7 cellular contexts compared by ENCODE assay signal in the genomic region with DNA sequence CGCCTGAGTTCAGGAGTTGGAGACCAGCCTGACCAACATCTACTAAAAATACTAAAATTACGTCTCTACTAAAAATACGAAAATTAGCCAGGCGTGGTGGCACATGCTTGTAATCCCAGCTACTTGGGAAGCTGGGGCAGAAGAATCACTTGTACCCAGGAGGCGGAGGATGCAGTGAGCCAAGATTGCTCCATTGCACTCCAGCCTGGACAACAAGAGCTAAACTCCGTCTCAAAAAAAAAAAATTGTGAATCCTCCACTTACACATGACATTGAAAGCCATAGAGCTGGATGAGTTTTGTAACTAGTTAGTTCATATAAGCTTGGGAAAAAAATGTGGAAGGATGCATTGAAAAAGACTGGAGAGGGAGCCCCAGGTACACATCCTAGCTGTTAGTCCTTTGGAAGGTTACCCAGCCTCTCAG. TPM values are rescaled to one million over a fixed set of nuclear protein-coding genes. Genes with fewer than 3 reads are reported as not detected.
DNase-seq lines count a peak whose midpoint lies in the region; ATAC-seq and TF ChIP-seq lines count a peak whose summit lies in the region.

No MANE protein-coding gene starts in this region.

- peaks cover 17% of the 10 kb centered on the region for H3K4me1 Mint-ChIP-seq in activated T-helper 17 cell treated with anti-CD3 and anti-CD28 coated beads, Interleukin-2, amount 50 U/mL, for 72 hours
- peaks cover 25% of the 10 kb centered on the region for H3K4me1 Mint-ChIP-seq in stimulated activated memory B cell treated with anti-CD40 and anti-IgM and Interleukin-4, amounts not matched to agents 10 μg/mL and 1 μg/mL and 100 μg/mL, for 72 hours

- H3K4me3 ChIP-seq in iPS-18a (ENCODE audit: low read length): peak overlapping the region; percentile 88

- no peaks in the 10 kb centered on the region for H3K27me3 ChIP-seq in iPS-18a (ENCODE audit: control insufficient read depth, insufficient read depth, low read length)

- H3K27ac ChIP-seq in iPS-18a (ENCODE audit: low read length): peak overlapping the region; percentile 76

- CTCF ChIA-PET in HEK293T (lab: Yijun Ruan, JAX): interaction anchor here (0.6 to 1.1 kb wide), 5 partner anchors 11 to 141 kb away, joined by 3 to 4 read pairs (median 3); no protein-coding TSS in a partner anchor

- POLR2A ChIA-PET in HEK293T (lab: Yijun Ruan, JAX): interaction anchor here (0.7 to 2.2 kb wide), 15 partner anchors 10 to 369 kb away, joined by 3 to 40 read pairs (median 6); partner anchors contain the start of genes CATSPERG, EIF3K, FAM98C and GGN

- no peaks in the 10 kb centered on the region for H3K9me3 Mint-ChIP-seq in activated T-helper 17 cell treated with anti-CD3 and anti-CD28 coated beads, Interleukin-2, amount 50 U/mL, for 72 hours
- H3K9me3 Mint-ChIP-seq in stimulated activated memory B cell treated with anti-CD40 and anti-IgM and Interleukin-4, amounts not matched to agents 10 μg/mL and 1 μg/mL and 100 μg/mL, for 72 hours: no peaks in the 10 kb centered on the region

- peaks cover 4% of the 10 kb centered on the region for H3K27me3 Mint-ChIP-seq in activated T-helper 17 cell treated with anti-CD3 and anti-CD28 coated beads, Interleukin-2, amount 50 U/mL, for 72 hours
- no peaks in the 10 kb centered on the region for H3K27me3 Mint-ChIP-seq in stimulated activated memory B cell treated with anti-CD40 and anti-IgM and Interleukin-4, amounts not matched to agents 10 μg/mL and 1 μg/mL and 100 μg/mL, for 72 hours

- peaks cover 4% of the 10 kb centered on the region for H3K4me1 ChIP-seq in iPS-18a (ENCODE audit: control insufficient read depth, low read depth, low read length)

- H3K9me3 ChIP-seq in iPS-18a (ENCODE audit: control insufficient read depth, low read depth, low read length): no peaks in the 10 kb centered on the region

- H3K36me3 Mint-ChIP-seq in activated T-helper 17 cell treated with anti-CD3 and anti-CD28 coated beads, Interleukin-2, amount 50 U/mL, for 72 hours (ENCODE audit: low read depth): peaks cover 45% of the 10 kb centered on the region
- peaks cover 20% of the 10 kb centered on the region for H3K36me3 Mint-ChIP-seq in stimulated activated memory B cell treated with anti-CD40 and anti-IgM and Interleukin-4, amounts not matched to agents 10 μg/mL and 1 μg/mL and 100 μg/mL, for 72 hours

- H3K27ac Mint-ChIP-seq in activated T-helper 17 cell treated with anti-CD3 and anti-CD28 coated beads, Interleukin-2, amount 50 U/mL, for 72 hours: peak overlapping the region; percentile 100
- H3K27ac Mint-ChIP-seq in stimulated activated memory B cell treated with anti-CD40 and anti-IgM and Interleukin-4, amounts not matched to agents 10 μg/mL and 1 μg/mL and 100 μg/mL, for 72 hours: peak overlapping the region; percentile 96

- TF ChIP-seq POLR2A in GM18505 (IDR thresholded peaks at IDR 0.05; ENCODE audit: borderline replicate concordance, extremely low read depth, insufficient read depth, insufficient read length): no peak

- H3K36me3 ChIP-seq in iPS-18a (ENCODE audit: control insufficient read depth, low read depth, low read length): peaks cover 6% of the 10 kb centered on the region

- peak overlapping the region; percentile 100 for H3K4me3 Mint-ChIP-seq in activated T-helper 17 cell treated with anti-CD3 and anti-CD28 coated beads, Interleukin-2, amount 50 U/mL, for 72 hours
- peak overlapping the region; percentile 94 for H3K4me3 Mint-ChIP-seq in stimulated activated memory B cell treated with anti-CD40 and anti-IgM and Interleukin-4, amounts not matched to agents 10 μg/mL and 1 μg/mL and 100 μg/mL, for 72 hours

- H3K9ac ChIP-seq in iPS-18a (ENCODE audit: low read length): peak overlapping the region; percentile 49

- DNase-seq in HEK293T (ENCODE audit: extremely low spot score) (no peak), AG08396 (ENCODE audit: low spot score) (no peak), DMS 273 treated with DMSO at 0.1 percent for 48 hours (lab: John Stamatoyannopoulos, UW) (no peak)

- no peak for ATAC-seq in activated T-helper 17 cell treated with anti-CD3 and anti-CD28 coated beads, Interleukin-2, amount 50 U/mL, for 72 hours (replicated peaks)
- no peak for ATAC-seq in stimulated activated memory B cell treated with anti-CD40 and anti-IgM and Interleukin-4, amounts not matched to agents 10 μg/mL and 1 μg/mL and 100 μg/mL, for 72 hours
- no peak for ATAC-seq in GM18505 (IDR thresholded peaks at IDR 0.05; ENCODE audit: unreplicated experiment)

TF ChIP-seq in HEK293T, 16 proteins besides CTCF, POLR2A, EP300 and RAD21:
- TF ChIP-seq HDGF (IDR thresholded peaks at IDR 0.05; ENCODE audit: borderline replicate concordance) (no peak), L3MBTL2 (conservative IDR thresholded peaks at IDR 0.05) (peak; percentile 10; the same call in 1 of the 2 replicates)

RNA-seq across cellular contexts. Expression of gene PSMD8, which starts 0.5 kb away (rescaled TPM):
- 100 to 1,000 TPM; 166 to 242 TPM for total RNA-seq in activated T-helper 17 cell treated with anti-CD3 and anti-CD28 coated beads, Interleukin-2, amount 50 U/mL, for 72 hours

RNA-seq across cellular contexts. Expression of gene GGN, which starts 13.9 kb away (rescaled TPM):
- total RNA-seq in activated T-helper 17 cell treated with anti-CD3 and anti-CD28 coated beads, Interleukin-2, amount 50 U/mL, for 72 hours: under 1 TPM in 1 of 2 donors, not detected in 1; 0.95 TPM

RNA-seq across cellular contexts. Expression of gene SPRED3, which starts 14.6 kb away (rescaled TPM):
- total RNA-seq in activated T-helper 17 cell treated with anti-CD3 and anti-CD28 coated beads, Interleukin-2, amount 50 U/mL, for 72 hours: 10 to 100 TPM in 1 of 2 donors, 1 to 10 TPM in 1; 1.8 to 14.4 TPM

RNA-seq across cellular contexts. Expression of gene FAM98C, which starts 29.0 kb away (rescaled TPM):
- total RNA-seq in activated T-helper 17 cell treated with anti-CD3 and anti-CD28 coated beads, Interleukin-2, amount 50 U/mL, for 72 hours: 10 to 100 TPM; 26.1 to 63.0 TPM

RNA-seq across cellular contexts. Expression of gene CATSPERG, which starts 38.3 kb away (rescaled TPM):
- total RNA-seq in activated T-helper 17 cell treated with anti-CD3 and anti-CD28 coated beads, Interleukin-2, amount 50 U/mL, for 72 hours: 10 to 100 TPM in 1 of 2 donors, 1 to 10 TPM in 1; 5.0 to 15.2 TPM
